17 cellular contexts compared by ENCODE assay signal in genomic region chr13:46340631-46341111, GRCh38. TPM values are rescaled to one million over a fixed set of nuclear protein-coding genes. Genes with fewer than 3 reads are reported as not detected.
DNase-seq lines count a peak whose midpoint lies in the region; ATAC-seq lines count a peak whose summit lies in the region.
"Had no signal": no experiment of that assay in that cellular context is flagged by ENCODE, and none has a peak within 500 bp of the region (broad histone marks: within the 10 kb centered on the region; RNA-seq: fewer than 3 reads in every experiment).

No MANE protein-coding gene starts in this region.

- peaks cover 13% of the 10 kb centered on the region for H3K36me3 Mint-ChIP-seq in T-helper 1 cell treated with Interleukin-12 subunit alpha and Interleukin-12 subunit beta and Interleukin-4 antibody, amounts not matched to agents 30 μg/mL and 1 μg/mL, for 36 hours (ENCODE audit: low read depth)
- H3K36me3 Mint-ChIP-seq in T-cell: peaks cover 4% of the 10 kb centered on the region
- H3K36me3 Mint-ChIP-seq in naive thymus-derived CD4-positive, alpha-beta T cell: peaks cover 4 to 13% (median 6%) of the 10 kb centered on the region in 5 donors

- H3K9me3 ChIP-seq in naive thymus-derived CD4-positive, alpha-beta T cell (ENCODE audit: control insufficient read depth in 2 of 3, low read length in 3 of 3): no peaks in the 10 kb centered on the region
- H3K9me3 ChIP-seq: Peyer's patch, upper lobe of right lung had no signal

- peaks cover 35% of the 10 kb centered on the region for H3K4me1 Mint-ChIP-seq in T-helper 1 cell treated with Interleukin-12 subunit alpha and Interleukin-12 subunit beta and Interleukin-4 antibody, amounts not matched to agents 30 μg/mL and 1 μg/mL, for 36 hours (ENCODE audit: low read depth)
- peaks cover 26 to 31% (median 29%) of the 10 kb centered on the region in 3 donors for H3K4me1 Mint-ChIP-seq in T-cell
- H3K4me1 Mint-ChIP-seq in naive thymus-derived CD4-positive, alpha-beta T cell: peaks cover 16 to 34% (median 29%) of the 10 kb centered on the region in 7 donors

- H3K4me3 ChIP-seq in naive thymus-derived CD4-positive, alpha-beta T cell (ENCODE audit: low read length): no peak overlapping the region
- H3K4me3 ChIP-seq: Peyer's patch, smooth muscle cell, upper lobe of right lung had no signal

- DNase-seq in T-helper 1 cell (no peak), T-cell (no peak), C1 segment of cervical spinal cord (lab: John Stamatoyannopoulos, UW) (no peak), NAMALWA (ENCODE audit: low spot score) (no peak)
- no peak for DNase-seq in naive thymus-derived CD4-positive, alpha-beta T cell
- DNase-seq: caudate nucleus, hippocampal formation, left ventricle myocardium superior, nucleus accumbens, Peyer's patch, T-helper 9 cell, upper lobe of right lung had no signal

- no peak overlapping the region for H3K27ac ChIP-seq in naive thymus-derived CD4-positive, alpha-beta T cell (ENCODE audit: low read depth, low read length)
- H3K27ac ChIP-seq: HL-60, Peyer's patch, upper lobe of right lung had no signal

- intact Hi-C loops in naive thymus-derived CD4-positive, alpha-beta T cell (cut with micrococcal nuclease): loop anchor here in 1 of 2 donors (2.0 kb wide), 1 partner anchor 14 kb away; no protein-coding TSS in a partner anchor

- POLR2A ChIA-PET in T-cell (lab: Charles Lee): no interaction called here
- POLR2A ChIA-PET in naive thymus-derived CD4-positive, alpha-beta T cell (lab: Charles Lee): interaction anchor here (1.3 kb wide), 1 partner anchor 12 kb away, joined by 3 read pairs; no protein-coding TSS in a partner anchor

- H3K4me1 ChIP-seq in naive thymus-derived CD4-positive, alpha-beta T cell (ENCODE audit: control insufficient read depth in 2 of 2, insufficient read depth in 2 of 2, low read length in 2 of 2): peaks cover 0 to 18% of the 10 kb centered on the region in 2 donors

- no peaks in the 10 kb centered on the region for H3K36me3 ChIP-seq in naive thymus-derived CD4-positive, alpha-beta T cell (ENCODE audit: control insufficient read depth in 2 of 3, insufficient read depth in 3 of 3, low read length in 3 of 3)
- H3K36me3 ChIP-seq: upper lobe of right lung had no signal

- H3K27ac Mint-ChIP-seq in T-helper 1 cell treated with Interleukin-12 subunit alpha and Interleukin-12 subunit beta and Interleukin-4 antibody, amounts not matched to agents 30 μg/mL and 1 μg/mL, for 36 hours: peak overlapping the region; percentile 88
- H3K27ac Mint-ChIP-seq in T-cell: peak overlapping the region; percentile 48 to 84
- H3K27ac Mint-ChIP-seq in naive thymus-derived CD4-positive, alpha-beta T cell: peak overlapping the region; percentile 47 to 89 (median 72)

- no peaks in the 10 kb centered on the region for H3K27me3 ChIP-seq in naive thymus-derived CD4-positive, alpha-beta T cell (ENCODE audit: control insufficient read depth in 2 of 2, insufficient read depth in 2 of 2, low read length in 2 of 2)
- H3K27me3 ChIP-seq: Peyer's patch, upper lobe of right lung had no signal

- peak overlapping the region; percentile 18 for H3K4me3 Mint-ChIP-seq in T-helper 1 cell treated with Interleukin-12 subunit alpha and Interleukin-12 subunit beta and Interleukin-4 antibody, amounts not matched to agents 30 μg/mL and 1 μg/mL, for 36 hours
- no peak overlapping the region for H3K4me3 Mint-ChIP-seq in T-cell
- peak overlapping the region in 5 of 10 donors; percentile 4 to 37 (median 13) for H3K4me3 Mint-ChIP-seq in naive thymus-derived CD4-positive, alpha-beta T cell

- ATAC-seq in GM21576 (IDR thresholded peaks at IDR 0.05; ENCODE audit: unreplicated experiment) (peak; percentile 2), T-cell (replicated peaks in 1 of 4) (no peak), HG03039 (IDR thresholded peaks at IDR 0.05; ENCODE audit: unreplicated experiment) (no peak)
- ATAC-seq in naive thymus-derived CD4-positive, alpha-beta T cell: no peak

- H3K27me3 Mint-ChIP-seq in T-helper 1 cell treated with Interleukin-12 subunit alpha and Interleukin-12 subunit beta and Interleukin-4 antibody, amounts not matched to agents 30 μg/mL and 1 μg/mL, for 36 hours (ENCODE audit: low read depth): no peaks in the 10 kb centered on the region
- H3K27me3 Mint-ChIP-seq in T-cell: no peaks in the 10 kb centered on the region
- H3K27me3 Mint-ChIP-seq in naive thymus-derived CD4-positive, alpha-beta T cell: no peaks in the 10 kb centered on the region

- CTCF ChIA-PET in T-cell (lab: Charles Lee): no interaction called here
- CTCF ChIA-PET in naive thymus-derived CD4-positive, alpha-beta T cell (lab: Charles Lee): no interaction called here

- peaks cover 9% of the 10 kb centered on the region for H3K9me3 Mint-ChIP-seq in T-helper 1 cell treated with Interleukin-12 subunit alpha and Interleukin-12 subunit beta and Interleukin-4 antibody, amounts not matched to agents 30 μg/mL and 1 μg/mL, for 36 hours
- peaks cover 0 to 5% (median 5%) of the 10 kb centered on the region in 3 donors for H3K9me3 Mint-ChIP-seq in T-cell
- peaks cover 0 to 7% (median 3%) of the 10 kb centered on the region in 11 donors for H3K9me3 Mint-ChIP-seq in naive thymus-derived CD4-positive, alpha-beta T cell

RNA-seq across cellular contexts. Expression of gene RUBCNL, which starts 46.4 kb away (rescaled TPM):
- total RNA-seq in T-cell: 10 to 100 TPM in 1 of 5 donors, 1 to 10 TPM in 4; 1.4 to 11.7 (median 2.2) TPM
- total RNA-seq in naive thymus-derived CD4-positive, alpha-beta T cell: 1 to 10 TPM in 2 of 5 experiments, under 1 TPM in 3; 0.24 to 5.5 (median 0.56) TPM
- polyA plus RNA-seq in naive thymus-derived CD4-positive, alpha-beta T cell: under 1 TPM; 0.04 to 0.16 TPM
- polyA plus RNA-seq: smooth muscle cell had no signal
